ENCODE assay signal across 1 cellular context in the genomic region with DNA sequence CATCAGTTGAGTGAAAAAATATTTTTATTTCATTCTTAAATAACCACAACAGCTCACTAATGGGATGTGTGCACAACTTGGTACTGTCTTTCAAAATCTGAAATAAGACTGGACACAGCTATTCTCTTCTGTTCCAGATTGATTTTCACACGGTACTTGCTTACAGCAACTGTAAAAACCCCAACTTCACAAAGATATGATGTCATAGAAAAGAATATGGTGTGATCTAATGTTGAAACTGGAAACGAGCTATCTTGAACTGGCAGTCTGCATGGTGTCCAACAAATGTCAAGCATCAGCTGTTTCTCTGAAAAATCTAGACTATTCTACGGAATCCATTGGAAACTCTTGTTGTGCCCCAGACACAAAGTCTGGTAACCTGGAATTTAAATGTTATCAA.
TF ChIP-seq lines count a peak whose summit lies in the region.

No MANE protein-coding gene starts in this region.

TF ChIP-seq in GM12878, 131 proteins besides CTCF, POLR2A, EP300 and RAD21 (continues in another document):
- TF ChIP-seq ZZZ3 (IDR thresholded peaks at IDR 0.05; ENCODE audit: control insufficient read depth, insufficient read length, low read depth): no peak
- no peak for TF ChIP-seq PML (IDR thresholded peaks at IDR 0.05; ENCODE audit: low read length)
- no peak for TF ChIP-seq SMAD5 (IDR thresholded peaks at IDR 0.05; ENCODE audit: low read depth)
- TF ChIP-seq, protein P1, sequence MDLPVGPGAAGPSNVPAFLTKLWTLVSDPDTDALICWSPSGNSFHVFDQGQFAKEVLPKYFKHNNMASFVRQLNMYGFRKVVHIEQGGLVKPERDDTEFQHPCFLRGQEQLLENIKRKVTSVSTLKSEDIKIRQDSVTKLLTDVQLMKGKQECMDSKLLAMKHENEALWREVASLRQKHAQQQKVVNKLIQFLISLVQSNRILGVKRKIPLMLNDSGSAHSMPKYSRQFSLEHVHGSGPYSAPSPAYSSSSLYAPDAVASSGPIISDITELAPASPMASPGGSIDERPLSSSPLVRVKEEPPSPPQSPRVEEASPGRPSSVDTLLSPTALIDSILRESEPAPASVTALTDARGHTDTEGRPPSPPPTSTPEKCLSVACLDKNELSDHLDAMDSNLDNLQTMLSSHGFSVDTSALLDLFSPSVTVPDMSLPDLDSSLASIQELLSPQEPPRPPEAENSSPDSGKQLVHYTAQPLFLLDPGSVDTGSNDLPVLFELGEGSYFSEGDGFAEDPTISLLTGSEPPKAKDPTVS (IDR thresholded peaks at IDR 0.05; ENCODE audit: low read depth, low read length): no peak
- TF ChIP-seq CREB1 (IDR thresholded peaks at IDR 0.05; ENCODE audit: low read depth): peak; percentile 58; the same call in 1 of the 2 replicates
- TF ChIP-seq JUNB (IDR thresholded peaks at IDR 0.05): 0 out of 2 replicates have a peak, but pooled peaks have one; percentile 29
- TF ChIP-seq, protein P2, sequence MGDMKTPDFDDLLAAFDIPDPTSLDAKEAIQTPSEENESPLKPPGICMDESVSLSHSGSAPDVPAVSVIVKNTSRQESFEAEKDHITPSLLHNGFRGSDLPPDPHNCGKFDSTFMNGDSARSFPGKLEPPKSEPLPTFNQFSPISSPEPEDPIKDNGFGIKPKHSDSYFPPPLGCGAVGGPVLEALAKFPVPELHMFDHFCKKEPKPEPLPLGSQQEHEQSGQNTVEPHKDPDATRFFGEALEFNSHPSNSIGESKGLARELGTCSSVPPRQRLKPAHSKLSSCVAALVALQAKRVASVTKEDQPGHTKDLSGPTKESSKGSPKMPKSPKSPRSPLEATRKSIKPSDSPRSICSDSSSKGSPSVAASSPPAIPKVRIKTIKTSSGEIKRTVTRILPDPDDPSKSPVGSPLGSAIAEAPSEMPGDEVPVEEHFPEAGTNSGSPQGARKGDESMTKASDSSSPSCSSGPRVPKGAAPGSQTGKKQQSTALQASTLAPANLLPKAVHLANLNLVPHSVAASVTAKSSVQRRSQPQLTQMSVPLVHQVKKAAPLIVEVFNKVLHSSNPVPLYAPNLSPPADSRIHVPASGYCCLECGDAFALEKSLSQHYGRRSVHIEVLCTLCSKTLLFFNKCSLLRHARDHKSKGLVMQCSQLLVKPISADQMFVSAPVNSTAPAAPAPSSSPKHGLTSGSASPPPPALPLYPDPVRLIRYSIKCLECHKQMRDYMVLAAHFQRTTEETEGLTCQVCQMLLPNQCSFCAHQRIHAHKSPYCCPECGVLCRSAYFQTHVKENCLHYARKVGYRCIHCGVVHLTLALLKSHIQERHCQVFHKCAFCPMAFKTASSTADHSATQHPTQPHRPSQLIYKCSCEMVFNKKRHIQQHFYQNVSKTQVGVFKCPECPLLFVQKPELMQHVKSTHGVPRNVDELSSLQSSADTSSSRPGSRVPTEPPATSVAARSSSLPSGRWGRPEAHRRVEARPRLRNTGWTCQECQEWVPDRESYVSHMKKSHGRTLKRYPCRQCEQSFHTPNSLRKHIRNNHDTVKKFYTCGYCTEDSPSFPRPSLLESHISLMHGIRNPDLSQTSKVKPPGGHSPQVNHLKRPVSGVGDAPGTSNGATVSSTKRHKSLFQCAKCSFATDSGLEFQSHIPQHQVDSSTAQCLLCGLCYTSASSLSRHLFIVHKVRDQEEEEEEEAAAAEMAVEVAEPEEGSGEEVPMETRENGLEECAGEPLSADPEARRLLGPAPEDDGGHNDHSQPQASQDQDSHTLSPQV (IDR thresholded peaks at IDR 0.05): no peak
- TF ChIP-seq NBN (IDR thresholded peaks at IDR 0.05): no peak
- TF ChIP-seq, protein P3, sequence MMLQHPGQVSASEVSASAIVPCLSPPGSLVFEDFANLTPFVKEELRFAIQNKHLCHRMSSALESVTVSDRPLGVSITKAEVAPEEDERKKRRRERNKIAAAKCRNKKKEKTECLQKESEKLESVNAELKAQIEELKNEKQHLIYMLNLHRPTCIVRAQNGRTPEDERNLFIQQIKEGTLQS (IDR thresholded peaks at IDR 0.05; ENCODE audit: borderline replicate concordance, extremely low read depth, low read depth, low read length): no peak
- peak; percentile 53; the same call in 1 of the 2 replicates for TF ChIP-seq CREM (IDR thresholded peaks at IDR 0.05; ENCODE audit: low read depth)
- no peak for TF ChIP-seq NR2F1 (conservative IDR thresholded peaks at IDR 0.05)
- TF ChIP-seq MYB (IDR thresholded peaks at IDR 0.05; ENCODE audit: borderline replicate concordance, low read depth, low read length): no peak
- TF ChIP-seq, protein P4, sequence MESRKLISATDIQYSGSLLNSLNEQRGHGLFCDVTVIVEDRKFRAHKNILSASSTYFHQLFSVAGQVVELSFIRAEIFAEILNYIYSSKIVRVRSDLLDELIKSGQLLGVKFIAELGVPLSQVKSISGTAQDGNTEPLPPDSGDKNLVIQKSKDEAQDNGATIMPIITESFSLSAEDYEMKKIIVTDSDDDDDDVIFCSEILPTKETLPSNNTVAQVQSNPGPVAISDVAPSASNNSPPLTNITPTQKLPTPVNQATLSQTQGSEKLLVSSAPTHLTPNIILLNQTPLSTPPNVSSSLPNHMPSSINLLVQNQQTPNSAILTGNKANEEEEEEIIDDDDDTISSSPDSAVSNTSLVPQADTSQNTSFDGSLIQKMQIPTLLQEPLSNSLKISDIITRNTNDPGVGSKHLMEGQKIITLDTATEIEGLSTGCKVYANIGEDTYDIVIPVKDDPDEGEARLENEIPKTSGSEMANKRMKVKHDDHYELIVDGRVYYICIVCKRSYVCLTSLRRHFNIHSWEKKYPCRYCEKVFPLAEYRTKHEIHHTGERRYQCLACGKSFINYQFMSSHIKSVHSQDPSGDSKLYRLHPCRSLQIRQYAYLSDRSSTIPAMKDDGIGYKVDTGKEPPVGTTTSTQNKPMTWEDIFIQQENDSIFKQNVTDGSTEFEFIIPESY (IDR thresholded peaks at IDR 0.05): no peak
- TF ChIP-seq, protein P5, sequence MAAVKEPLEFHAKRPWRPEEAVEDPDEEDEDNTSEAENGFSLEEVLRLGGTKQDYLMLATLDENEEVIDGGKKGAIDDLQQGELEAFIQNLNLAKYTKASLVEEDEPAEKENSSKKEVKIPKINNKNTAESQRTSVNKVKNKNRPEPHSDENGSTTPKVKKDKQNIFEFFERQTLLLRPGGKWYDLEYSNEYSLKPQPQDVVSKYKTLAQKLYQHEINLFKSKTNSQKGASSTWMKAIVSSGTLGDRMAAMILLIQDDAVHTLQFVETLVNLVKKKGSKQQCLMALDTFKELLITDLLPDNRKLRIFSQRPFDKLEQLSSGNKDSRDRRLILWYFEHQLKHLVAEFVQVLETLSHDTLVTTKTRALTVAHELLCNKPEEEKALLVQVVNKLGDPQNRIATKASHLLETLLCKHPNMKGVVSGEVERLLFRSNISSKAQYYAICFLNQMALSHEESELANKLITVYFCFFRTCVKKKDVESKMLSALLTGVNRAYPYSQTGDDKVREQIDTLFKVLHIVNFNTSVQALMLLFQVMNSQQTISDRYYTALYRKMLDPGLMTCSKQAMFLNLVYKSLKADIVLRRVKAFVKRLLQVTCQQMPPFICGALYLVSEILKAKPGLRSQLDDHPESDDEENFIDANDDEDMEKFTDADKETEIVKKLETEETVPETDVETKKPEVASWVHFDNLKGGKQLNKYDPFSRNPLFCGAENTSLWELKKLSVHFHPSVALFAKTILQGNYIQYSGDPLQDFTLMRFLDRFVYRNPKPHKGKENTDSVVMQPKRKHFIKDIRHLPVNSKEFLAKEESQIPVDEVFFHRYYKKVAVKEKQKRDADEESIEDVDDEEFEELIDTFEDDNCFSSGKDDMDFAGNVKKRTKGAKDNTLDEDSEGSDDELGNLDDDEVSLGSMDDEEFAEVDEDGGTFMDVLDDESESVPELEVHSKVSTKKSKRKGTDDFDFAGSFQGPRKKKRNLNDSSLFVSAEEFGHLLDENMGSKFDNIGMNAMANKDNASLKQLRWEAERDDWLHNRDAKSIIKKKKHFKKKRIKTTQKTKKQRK (IDR thresholded peaks at IDR 0.05; ENCODE audit: low read depth, low read length): no peak
- TF ChIP-seq, protein P6, sequence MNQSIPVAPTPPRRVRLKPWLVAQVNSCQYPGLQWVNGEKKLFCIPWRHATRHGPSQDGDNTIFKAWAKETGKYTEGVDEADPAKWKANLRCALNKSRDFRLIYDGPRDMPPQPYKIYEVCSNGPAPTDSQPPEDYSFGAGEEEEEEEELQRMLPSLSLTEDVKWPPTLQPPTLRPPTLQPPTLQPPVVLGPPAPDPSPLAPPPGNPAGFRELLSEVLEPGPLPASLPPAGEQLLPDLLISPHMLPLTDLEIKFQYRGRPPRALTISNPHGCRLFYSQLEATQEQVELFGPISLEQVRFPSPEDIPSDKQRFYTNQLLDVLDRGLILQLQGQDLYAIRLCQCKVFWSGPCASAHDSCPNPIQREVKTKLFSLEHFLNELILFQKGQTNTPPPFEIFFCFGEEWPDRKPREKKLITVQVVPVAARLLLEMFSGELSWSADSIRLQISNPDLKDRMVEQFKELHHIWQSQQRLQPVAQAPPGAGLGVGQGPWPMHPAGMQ (IDR thresholded peaks at IDR 0.05; ENCODE audit: borderline replicate concordance): no peak
- no peak for TF ChIP-seq FOXM1 (IDR thresholded peaks at IDR 0.05; ENCODE audit: low read depth, low read length)
- no peak for TF ChIP-seq RAD51 (IDR thresholded peaks at IDR 0.05)
- no peak for TF ChIP-seq CBX5 (IDR thresholded peaks at IDR 0.05; ENCODE audit: low read depth)
- no peak for TF ChIP-seq IRF4 (IDR thresholded peaks at IDR 0.05; ENCODE audit: low read depth, low read length)
- TF ChIP-seq ATF7 (IDR thresholded peaks at IDR 0.05; ENCODE audit: low read depth): peak; percentile 65
- no peak for TF ChIP-seq POLR2AphosphoS2 (IDR thresholded peaks at IDR 0.05; ENCODE audit: low read depth, low read length)
- no peak for TF ChIP-seq SIX5 (IDR thresholded peaks at IDR 0.05; ENCODE audit: low read depth, low read length, severe bottlenecking)
- TF ChIP-seq, protein P7, sequence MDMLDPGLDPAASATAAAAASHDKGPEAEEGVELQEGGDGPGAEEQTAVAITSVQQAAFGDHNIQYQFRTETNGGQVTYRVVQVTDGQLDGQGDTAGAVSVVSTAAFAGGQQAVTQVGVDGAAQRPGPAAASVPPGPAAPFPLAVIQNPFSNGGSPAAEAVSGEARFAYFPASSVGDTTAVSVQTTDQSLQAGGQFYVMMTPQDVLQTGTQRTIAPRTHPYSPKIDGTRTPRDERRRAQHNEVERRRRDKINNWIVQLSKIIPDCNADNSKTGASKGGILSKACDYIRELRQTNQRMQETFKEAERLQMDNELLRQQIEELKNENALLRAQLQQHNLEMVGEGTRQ (IDR thresholded peaks at IDR 0.05; ENCODE audit: borderline replicate concordance, low read depth, low read length): no peak
- no peak for TF ChIP-seq ZBED1 (IDR thresholded peaks at IDR 0.05; ENCODE audit: borderline replicate concordance)
- TF ChIP-seq, protein P8, sequence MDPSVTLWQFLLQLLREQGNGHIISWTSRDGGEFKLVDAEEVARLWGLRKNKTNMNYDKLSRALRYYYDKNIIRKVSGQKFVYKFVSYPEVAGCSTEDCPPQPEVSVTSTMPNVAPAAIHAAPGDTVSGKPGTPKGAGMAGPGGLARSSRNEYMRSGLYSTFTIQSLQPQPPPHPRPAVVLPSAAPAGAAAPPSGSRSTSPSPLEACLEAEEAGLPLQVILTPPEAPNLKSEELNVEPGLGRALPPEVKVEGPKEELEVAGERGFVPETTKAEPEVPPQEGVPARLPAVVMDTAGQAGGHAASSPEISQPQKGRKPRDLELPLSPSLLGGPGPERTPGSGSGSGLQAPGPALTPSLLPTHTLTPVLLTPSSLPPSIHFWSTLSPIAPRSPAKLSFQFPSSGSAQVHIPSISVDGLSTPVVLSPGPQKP (IDR thresholded peaks at IDR 0.05; ENCODE audit: low read depth, low read length): no peak
- no peak for TF ChIP-seq SMC3 (IDR thresholded peaks at IDR 0.05; ENCODE audit: borderline replicate concordance, low read length)
- TF ChIP-seq ZNF384 (IDR thresholded peaks at IDR 0.05; ENCODE audit: borderline replicate concordance, low read depth, low read length): no peak
- no peak for TF ChIP-seq POLR2AphosphoS5 (IDR thresholded peaks at IDR 0.05; ENCODE audit: low read length)
- TF ChIP-seq, protein P9, sequence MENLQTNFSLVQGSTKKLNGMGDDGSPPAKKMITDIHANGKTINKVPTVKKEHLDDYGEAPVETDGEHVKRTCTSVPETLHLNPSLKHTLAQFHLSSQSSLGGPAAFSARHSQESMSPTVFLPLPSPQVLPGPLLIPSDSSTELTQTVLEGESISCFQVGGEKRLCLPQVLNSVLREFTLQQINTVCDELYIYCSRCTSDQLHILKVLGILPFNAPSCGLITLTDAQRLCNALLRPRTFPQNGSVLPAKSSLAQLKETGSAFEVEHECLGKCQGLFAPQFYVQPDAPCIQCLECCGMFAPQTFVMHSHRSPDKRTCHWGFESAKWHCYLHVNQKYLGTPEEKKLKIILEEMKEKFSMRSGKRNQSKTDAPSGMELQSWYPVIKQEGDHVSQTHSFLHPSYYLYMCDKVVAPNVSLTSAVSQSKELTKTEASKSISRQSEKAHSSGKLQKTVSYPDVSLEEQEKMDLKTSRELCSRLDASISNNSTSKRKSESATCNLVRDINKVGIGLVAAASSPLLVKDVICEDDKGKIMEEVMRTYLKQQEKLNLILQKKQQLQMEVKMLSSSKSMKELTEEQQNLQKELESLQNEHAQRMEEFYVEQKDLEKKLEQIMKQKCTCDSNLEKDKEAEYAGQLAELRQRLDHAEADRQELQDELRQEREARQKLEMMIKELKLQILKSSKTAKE (IDR thresholded peaks at IDR 0.05; ENCODE audit: low read depth, poor library complexity, severe bottlenecking): no peak
- TF ChIP-seq DPF2 (IDR thresholded peaks at IDR 0.05): no peak
- TF ChIP-seq, protein P10, sequence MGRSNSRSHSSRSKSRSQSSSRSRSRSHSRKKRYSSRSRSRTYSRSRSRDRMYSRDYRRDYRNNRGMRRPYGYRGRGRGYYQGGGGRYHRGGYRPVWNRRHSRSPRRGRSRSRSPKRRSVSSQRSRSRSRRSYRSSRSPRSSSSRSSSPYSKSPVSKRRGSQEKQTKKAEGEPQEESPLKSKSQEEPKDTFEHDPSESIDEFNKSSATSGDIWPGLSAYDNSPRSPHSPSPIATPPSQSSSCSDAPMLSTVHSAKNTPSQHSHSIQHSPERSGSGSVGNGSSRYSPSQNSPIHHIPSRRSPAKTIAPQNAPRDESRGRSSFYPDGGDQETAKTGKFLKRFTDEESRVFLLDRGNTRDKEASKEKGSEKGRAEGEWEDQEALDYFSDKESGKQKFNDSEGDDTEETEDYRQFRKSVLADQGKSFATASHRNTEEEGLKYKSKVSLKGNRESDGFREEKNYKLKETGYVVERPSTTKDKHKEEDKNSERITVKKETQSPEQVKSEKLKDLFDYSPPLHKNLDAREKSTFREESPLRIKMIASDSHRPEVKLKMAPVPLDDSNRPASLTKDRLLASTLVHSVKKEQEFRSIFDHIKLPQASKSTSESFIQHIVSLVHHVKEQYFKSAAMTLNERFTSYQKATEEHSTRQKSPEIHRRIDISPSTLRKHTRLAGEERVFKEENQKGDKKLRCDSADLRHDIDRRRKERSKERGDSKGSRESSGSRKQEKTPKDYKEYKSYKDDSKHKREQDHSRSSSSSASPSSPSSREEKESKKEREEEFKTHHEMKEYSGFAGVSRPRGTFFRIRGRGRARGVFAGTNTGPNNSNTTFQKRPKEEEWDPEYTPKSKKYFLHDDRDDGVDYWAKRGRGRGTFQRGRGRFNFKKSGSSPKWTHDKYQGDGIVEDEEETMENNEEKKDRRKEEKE (IDR thresholded peaks at IDR 0.05): no peak
- no peak for TF ChIP-seq NR2C2 (IDR thresholded peaks at IDR 0.05; ENCODE audit: borderline replicate concordance, control insufficient read depth, insufficient read length, low read depth)
- no peak for TF ChIP-seq MEF2A (IDR thresholded peaks at IDR 0.05; ENCODE audit: insufficient read depth, low read depth, low read length)
- TF ChIP-seq, protein P11, sequence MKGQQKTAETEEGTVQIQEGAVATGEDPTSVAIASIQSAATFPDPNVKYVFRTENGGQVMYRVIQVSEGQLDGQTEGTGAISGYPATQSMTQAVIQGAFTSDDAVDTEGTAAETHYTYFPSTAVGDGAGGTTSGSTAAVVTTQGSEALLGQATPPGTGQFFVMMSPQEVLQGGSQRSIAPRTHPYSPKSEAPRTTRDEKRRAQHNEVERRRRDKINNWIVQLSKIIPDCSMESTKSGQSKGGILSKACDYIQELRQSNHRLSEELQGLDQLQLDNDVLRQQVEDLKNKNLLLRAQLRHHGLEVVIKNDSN (IDR thresholded peaks at IDR 0.05; ENCODE audit: borderline replicate concordance, extremely low read length, insufficient read depth, low read depth, low read length): no peak
- TF ChIP-seq TCF3 (IDR thresholded peaks at IDR 0.05; ENCODE audit: borderline replicate concordance, insufficient read depth, low read depth, low read length): no peak
